In the genomic region with DNA sequence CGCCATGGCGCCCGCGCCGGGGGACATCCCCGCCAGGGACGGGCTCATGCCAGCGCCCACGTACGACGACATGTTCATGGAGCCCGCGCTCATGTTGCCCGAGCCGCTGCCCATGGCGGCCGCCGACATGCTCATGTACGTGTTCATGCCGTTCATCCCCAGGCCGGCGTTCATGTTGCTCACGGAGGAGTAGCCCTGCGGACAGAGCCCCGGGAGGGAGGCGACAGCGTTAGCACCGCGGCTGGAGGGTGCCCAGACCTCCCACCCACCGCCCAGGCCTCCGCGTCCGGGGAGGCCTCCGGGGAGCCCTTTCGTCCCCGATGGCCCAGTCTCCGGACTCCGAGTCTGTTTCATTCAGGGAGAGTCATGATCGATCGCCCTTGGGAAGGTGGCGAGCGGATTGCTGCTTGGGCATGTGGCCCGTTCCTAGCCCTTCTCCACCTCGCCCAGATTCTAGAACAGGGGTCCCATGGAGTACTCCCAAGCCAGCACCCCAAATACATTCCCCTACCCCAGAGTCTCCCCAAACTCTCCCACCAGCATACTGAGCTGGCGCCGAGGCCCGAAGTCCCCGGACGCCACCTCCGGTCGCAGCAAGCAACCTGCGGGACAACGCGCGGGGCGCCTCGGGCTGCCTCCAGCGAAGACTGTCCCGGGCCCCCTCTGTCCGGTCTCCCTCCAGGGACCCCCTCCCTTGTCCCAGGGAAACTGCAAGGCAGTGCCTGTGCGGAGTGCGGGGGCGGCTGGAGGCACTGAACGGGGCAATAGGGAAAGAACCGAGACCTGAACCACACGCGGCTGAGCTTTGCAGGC, we compare ENCODE assay signal across 11 cellular contexts. TPM values are rescaled to one million over a fixed set of nuclear protein-coding genes. Genes with fewer than 3 reads are reported as not detected.
A peak's percentile ranks its signal among the peaks of the same experiment; 100 is the strongest.
DNase-seq lines count a peak whose midpoint lies in the region; ATAC-seq, FAIRE-seq and TF ChIP-seq lines count a peak whose summit lies in the region.
"Had no signal": no experiment of that assay in that cellular context is flagged by ENCODE, and none has a peak within 500 bp of the region (broad histone marks: within the 10 kb centered on the region; RNA-seq: fewer than 3 reads in every experiment).

No MANE protein-coding gene starts in this region.

- TF ChIP-seq CTCF in endothelial cell of umbilical vein (IDR thresholded peaks at IDR 0.05; ENCODE audit: extremely low read depth in 1 of 2, insufficient read depth in 1 of 2, low read depth in 1 of 2, low read length in 2 of 2) (no peak), osteocyte (IDR thresholded peaks at IDR 0.05) (no peak), sigmoid colon (IDR thresholded peaks at IDR 0.05) (no peak)

- 2 to 3% methylated on average over 67 of the region's 67 CpGs for WGBS in sigmoid colon, 2 donors

- no peak for ATAC-seq in HG02870 (IDR thresholded peaks at IDR 0.05; ENCODE audit: unreplicated experiment)

- no peak for TF ChIP-seq EP300 in sigmoid colon (IDR thresholded peaks at IDR 0.05)

- BruUV-seq in endothelial cell of umbilical vein (replicated peaks; lab: Mats Ljungman, UMichigan): no TSS peak

- peaks cover 78% of the 10 kb centered on the region for H3K27me3 Mint-ChIP-seq in osteocyte (ENCODE audit: unreplicated experiment)

- peaks cover 21% of the 10 kb centered on the region for H3K4me1 Mint-ChIP-seq in osteocyte (ENCODE audit: unreplicated experiment)

- H3K36me3 ChIP-seq in endothelial cell of umbilical vein (ENCODE audit: control insufficient read depth in 2 of 2, extremely low read depth in 1 of 2, insufficient read depth in 2 of 2, low read length in 2 of 2) (no peaks in the 10 kb centered on the region), sigmoid colon (no peaks in the 10 kb centered on the region)

- H3K27me3 ChIP-seq in endothelial cell of umbilical vein (ENCODE audit: control insufficient read depth in 2 of 2, insufficient read depth in 2 of 2, low read length in 2 of 2) (peaks cover 79 to 91% of the 10 kb centered on the region in 2 experiments), sigmoid colon (peaks cover 46 to 100% (median 95%) of the 10 kb centered on the region in 3 donors)

- no peak overlapping the region for H3K4me2 ChIP-seq in endothelial cell of umbilical vein (ENCODE audit: insufficient read depth, low read length)

- H3K9me3 ChIP-seq in endothelial cell of umbilical vein (replicated peaks; ENCODE audit: control insufficient read depth, insufficient read depth, low read length) (no peaks in the 10 kb centered on the region), sigmoid colon (no peaks in the 10 kb centered on the region)

- H3K4me3 ChIP-seq in endothelial cell of umbilical vein (replicated peaks in 1 of 3; ENCODE audit: insufficient read depth in 1 of 3, low read depth in 1 of 3, low read length in 3 of 3): no peak overlapping the region
- H3K4me3 ChIP-seq in sigmoid colon: peak overlapping the region in 2 of 4 donors; percentile 14 to 24

- DNase-seq in COLO668 (lab: John Stamatoyannopoulos, UW; ENCODE audit: unreplicated experiment) (peak; percentile 74), NCI-H1092 treated with DMSO at 0.1 percent for 48 hours (lab: John Stamatoyannopoulos, UW) (peak; percentile 57), endothelial cell of umbilical vein (ENCODE audit: low read depth, low spot score) (no peak), osteocyte (ENCODE audit: extremely low spot score, unreplicated experiment) (no peak), NAMALWA (ENCODE audit: low spot score) (no peak), foreskin melanocyte (no peak), sigmoid colon (no peak)
- DNase-seq: substantia nigra had no signal

- no peaks in the 10 kb centered on the region for H3K79me2 ChIP-seq in endothelial cell of umbilical vein (ENCODE audit: control insufficient read depth, insufficient read depth, low read length)

- POLR2A ChIA-PET in endothelial cell of umbilical vein (lab: Charles Lee): no interaction called here

- dilution Hi-C loops in endothelial cell of umbilical vein (cut with MboI; ENCODE audit: extremely low pct_ligation_motif_present, low sequenced_read_pairs): no loop called here

- no peak overlapping the region for H3K27ac ChIP-seq in endothelial cell of umbilical vein (ENCODE audit: insufficient read depth, low read depth, low read length)
- H3K27ac ChIP-seq in sigmoid colon: peak overlapping the region in 1 of 4 donors; percentile 33

- no peaks in the 10 kb centered on the region for H3K4me1 ChIP-seq in endothelial cell of umbilical vein (ENCODE audit: control insufficient read depth, extremely low read depth, insufficient read depth, low read length)
- H3K4me1 ChIP-seq in sigmoid colon: peaks cover 0 to 55% (median 40%) of the 10 kb centered on the region in 4 donors

- H3K9ac ChIP-seq in endothelial cell of umbilical vein (replicated peaks; ENCODE audit: extremely low read depth, insufficient read depth, low read length): no peak overlapping the region

- no peaks in the 10 kb centered on the region for H3K9me3 Mint-ChIP-seq in osteocyte (ENCODE audit: unreplicated experiment)

- no peaks in the 10 kb centered on the region for H4K20me1 ChIP-seq in endothelial cell of umbilical vein (replicated peaks; ENCODE audit: control insufficient read depth, extremely low read depth, insufficient read depth, low read length)

- no peaks in the 10 kb centered on the region for H3K9me1 ChIP-seq in endothelial cell of umbilical vein (replicated peaks; ENCODE audit: control insufficient read depth, extremely low read depth, insufficient read depth, low read length)

- no peak overlapping the region for H3K27ac Mint-ChIP-seq in osteocyte (ENCODE audit: unreplicated experiment)

- FAIRE-seq in endothelial cell of umbilical vein (lab: Jason Lieb, UNC): no peak
- FAIRE-seq: astrocyte, HTR-8/SVneo had no signal

- intact Hi-C loops in endothelial cell of umbilical vein (cut with micrococcal nuclease): no loop called here
- intact Hi-C loops in sigmoid colon (cut with DNase I): no loop called here

- H3K36me3 Mint-ChIP-seq in osteocyte (ENCODE audit: unreplicated experiment): peaks cover 3% of the 10 kb centered on the region

- CTCF ChIA-PET in endothelial cell of umbilical vein (lab: Charles Lee): interaction anchor here (1.2 kb wide), 1 partner anchor 248 kb away, joined by 4 read pairs; no protein-coding TSS in a partner anchor

- peak overlapping the region; percentile 35 for H3K4me3 Mint-ChIP-seq in osteocyte (ENCODE audit: unreplicated experiment)

- TF ChIP-seq POLR2A in endothelial cell of umbilical vein (IDR thresholded peaks at IDR 0.05; ENCODE audit: low read depth, low read length) (no peak), sigmoid colon (IDR thresholded peaks at IDR 0.05) (no peak)

- H2AFZ ChIP-seq in endothelial cell of umbilical vein (ENCODE audit: low read depth, low read length): no peak overlapping the region

TF ChIP-seq in endothelial cell of umbilical vein, 7 proteins besides CTCF, POLR2A, EP300 and RAD21:
- TF ChIP-seq POLR2AphosphoS5 (IDR thresholded peaks at IDR 0.05; ENCODE audit: insufficient read depth, low read depth, low read length): no peak
- peak; percentile 96 for TF ChIP-seq EZH2 (IDR thresholded peaks at IDR 0.05; ENCODE audit: borderline replicate concordance, low read depth, low read length, severe bottlenecking)

RNA-seq across cellular contexts. Expression of a gene that starts 1.2 kb away (rescaled TPM):
- total RNA-seq in endothelial cell of umbilical vein (not detected in 2 replicates), osteocyte (not detected in 2 replicates), sigmoid colon (not detected)
- polyA plus RNA-seq in endothelial cell of umbilical vein (not detected in 2 replicates), sigmoid colon (10 to 100 TPM in 1 of 3 donors, 1 to 10 TPM in 2; 5.8 to 12.7 (median 9.6) TPM)
- polyA plus RNA-seq in endothelial cell of umbilical vein (2011; cell fraction: cytosol; rRNA removed): not detected in 2 replicates
- not detected in 2 replicates for polyA plus RNA-seq in endothelial cell of umbilical vein (2011; cell fraction: nucleus; rRNA removed)
- not detected in 2 replicates for polyA plus RNA-seq in endothelial cell of umbilical vein (2012)
- polyA minus RNA-seq in endothelial cell of umbilical vein: not detected in 2 replicates
- polyA minus RNA-seq in endothelial cell of umbilical vein (2011; cell fraction: cytosol; rRNA and poly(A)+ RNA removed): not detected
- not detected in 2 replicates for polyA minus RNA-seq in endothelial cell of umbilical vein (2011; cell fraction: nucleus; rRNA and poly(A)+ RNA removed)
- total RNA-seq: astrocyte had no signal

Comparison
In these comparisons a context has a peak if more than half of its experiments do, and no peak if none do; other contexts are left out.
1. DNase-seq: peak in COLO668 (single experiment) and NCI-H1092 treated with DMSO at 0.1 percent for 48 hours (single experiment); none in endothelial cell of umbilical vein (single experiment), osteocyte (single experiment), NAMALWA (single experiment), foreskin melanocyte (single experiment) and sigmoid colon (single experiment).